Comparison of ENCODE assay signal across 11 cellular contexts in the genomic region with DNA sequence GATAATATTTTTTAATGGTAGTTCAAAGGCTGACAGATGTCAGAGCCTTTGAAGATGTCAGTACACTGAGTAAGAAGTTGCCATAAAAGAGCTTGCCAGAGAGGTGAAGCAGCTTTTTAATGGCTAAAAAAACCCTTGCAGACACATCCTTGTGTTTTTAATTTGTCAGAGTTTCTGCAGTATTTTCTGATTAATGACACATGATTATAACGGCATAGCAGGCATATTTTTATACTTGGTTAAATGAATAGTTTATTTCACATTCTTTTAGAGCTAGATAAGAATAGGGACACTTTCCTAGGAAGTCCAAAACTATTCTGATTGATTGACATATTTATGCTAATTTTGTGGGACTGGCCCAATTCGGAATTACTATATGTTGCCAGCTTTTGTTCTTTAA.
"Had no signal": no experiment of that assay in that cellular context is flagged by ENCODE, and none has a peak within 500 bp of the region (broad histone marks: within the 10 kb centered on the region; RNA-seq: fewer than 3 reads in every experiment).

No MANE protein-coding gene starts in this region.

- ATAC-seq: left ventricle myocardium superior had no signal

- H3K4me3 Mint-ChIP-seq: activated B cell treated with CpG ODN at 0.5 μM for 24 hours; activated CD4-positive, alpha-beta T cell treated with anti-CD3 and anti-CD28 coated beads, Interleukin-2, amount 10 ng/mL, durations not matched to agents 7 days and 5 days had no signal

- H3K27me3 ChIP-seq: right atrium auricular region, tibial artery had no signal

- H3K4me3 ChIP-seq: right atrium auricular region, tibial artery had no signal

- H3K9ac ChIP-seq: parathyroid adenoma had no signal

- H3K9me3 ChIP-seq: right atrium auricular region, tibial artery had no signal

- H3K4me1 Mint-ChIP-seq: activated B cell treated with CpG ODN at 0.5 μM for 24 hours; activated CD4-positive, alpha-beta T cell treated with anti-CD3 and anti-CD28 coated beads, Interleukin-2, amount 10 ng/mL, durations not matched to agents 7 days and 5 days had no signal

- H3K27me3 Mint-ChIP-seq: activated B cell treated with CpG ODN at 0.5 μM for 24 hours, brain had no signal

- H3K27ac ChIP-seq: epithelial cell of prostate, parathyroid adenoma, right atrium auricular region, tibial artery had no signal

- H3K9me3 Mint-ChIP-seq: activated B cell treated with CpG ODN at 0.5 μM for 24 hours; activated CD4-positive, alpha-beta T cell treated with anti-CD3 and anti-CD28 coated beads, Interleukin-2, amount 10 ng/mL, durations not matched to agents 7 days and 5 days had no signal

- H3K27ac Mint-ChIP-seq: activated B cell treated with CpG ODN at 0.5 μM for 24 hours; activated CD4-positive, alpha-beta T cell treated with anti-CD3 and anti-CD28 coated beads, Interleukin-2, amount 10 ng/mL, durations not matched to agents 7 days and 5 days had no signal

- DNase-seq: activated B cell treated with CpG ODN at 0.5 μM for 24 hours; activated CD4-positive, alpha-beta T cell treated with anti-CD3 and anti-CD28 coated beads, Interleukin-2, amount 10 ng/mL, durations not matched to agents 7 days and 5 days; activated CD8-positive, alpha-beta memory T cell treated with anti-CD3 and anti-CD28 coated beads for 24 hours; activated naive CD4-positive, alpha-beta T cell treated with Interleukin-2 at 50 U/mL for 16 hours; effector memory CD4-positive, alpha-beta T cell; left ventricle myocardium superior; tibial artery had no signal

- H3K36me3 ChIP-seq: right atrium auricular region, tibial artery had no signal
